Comparison of ENCODE assay signal across 25 cellular contexts in the genomic region with DNA sequence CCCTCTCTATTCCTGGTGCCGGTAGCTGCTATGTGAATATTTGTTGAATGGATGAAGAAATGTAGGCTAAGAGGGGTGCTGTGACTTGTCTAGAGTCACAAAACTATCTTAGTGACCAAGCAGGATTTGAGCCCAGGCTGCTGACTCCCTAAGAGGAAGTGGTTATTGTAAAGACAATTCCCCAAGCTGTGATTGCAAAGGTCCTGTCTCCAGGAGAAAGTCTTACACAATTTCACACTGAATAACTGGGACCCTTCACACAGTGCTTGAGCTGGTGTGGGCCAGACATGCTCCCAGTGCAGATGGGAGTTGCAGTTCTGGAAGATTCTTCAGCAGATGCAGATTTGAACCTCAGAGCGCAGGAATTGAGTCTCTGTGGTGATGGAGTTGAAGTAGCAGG. TPM values are rescaled to one million over a fixed set of nuclear protein-coding genes. Genes with fewer than 3 reads are reported as not detected.
"Had no signal": no experiment of that assay in that cellular context is flagged by ENCODE, and none has a peak within 500 bp of the region (broad histone marks: within the 10 kb centered on the region; RNA-seq: fewer than 3 reads in every experiment).

No MANE protein-coding gene starts in this region.

- H3K4me3 ChIP-seq: body of pancreas, gastrocnemius medialis, left ventricle myocardium inferior, spleen, testis had no signal

- H3K27me3 ChIP-seq: body of pancreas, gastrocnemius medialis, testis had no signal

- H3K9me3 ChIP-seq: body of pancreas, gastrocnemius medialis, testis had no signal

- H3K27ac Mint-ChIP-seq: activated CD4-positive, alpha-beta memory T cell treated with anti-CD3 and anti-CD28 coated beads, Interleukin-2, amount 10 ng/mL, durations not matched to agents 7 days and 5 days; dendritic cell treated with granulocyte-macrophage colony-stimulating factor and Interleukin-4, amounts not matched to agents 40 ng/mL and 50 ng/mL, for 4 days; naive thymus-derived CD8-positive, alpha-beta T cell; progenitor cell of endocrine pancreas; T-helper 17 cell; type B pancreatic cell had no signal

- ATAC-seq: body of pancreas; gastrocnemius medialis; naive thymus-derived CD8-positive, alpha-beta T cell; T-helper 17 cell had no signal

- H3K27ac ChIP-seq: body of pancreas, gastrocnemius medialis, left ventricle myocardium inferior, spleen, testis had no signal

- H3K4me1 Mint-ChIP-seq: activated CD4-positive, alpha-beta memory T cell treated with anti-CD3 and anti-CD28 coated beads, Interleukin-2, amount 10 ng/mL, durations not matched to agents 7 days and 5 days; T-helper 17 cell had no signal

- H3K4me1 ChIP-seq: testis had no signal

- DNase-seq: activated CD4-positive, alpha-beta memory T cell treated with anti-CD3 and anti-CD28 coated beads, Interleukin-2, amount 10 ng/mL, durations not matched to agents 7 days and 5 days; activated CD4-positive, alpha-beta T cell treated with anti-CD3 and anti-CD28 coated beads for 4 hours; activated CD4-positive, CD25-positive, alpha-beta regulatory T cell; activated effector memory CD4-positive, alpha-beta T cell treated with anti-CD3 and anti-CD28 coated beads, Interleukin-2, amount 50 U/mL, for 16 hours; activated naive CD4-positive, alpha-beta T cell treated with anti-CD3 and anti-CD28 coated beads, Interleukin-2, amount 50 U/mL, for 16 hours; anterior cingulate cortex; body of pancreas; caudate nucleus; effector CD4-positive, alpha-beta T cell; erythroblast; gastrocnemius medialis; hippocampal formation; kidney glomerular epithelial cell; left ventricle myocardium inferior; naive thymus-derived CD8-positive, alpha-beta T cell; retina; spleen; stimulated activated CD4-positive, alpha-beta T cell treated with anti-CD3 and anti-CD28 coated beads, Interleukin-4, amount 100 ng/mL, for 1 hour; stimulated activated naive CD4-positive, alpha-beta T cell; T-helper 17 cell; testis had no signal

- H3K36me3 ChIP-seq: gastrocnemius medialis, left ventricle myocardium inferior, spleen had no signal

- H3K4me3 Mint-ChIP-seq: activated CD4-positive, alpha-beta memory T cell treated with anti-CD3 and anti-CD28 coated beads, Interleukin-2, amount 10 ng/mL, durations not matched to agents 7 days and 5 days; dendritic cell treated with granulocyte-macrophage colony-stimulating factor and Interleukin-4, amounts not matched to agents 40 ng/mL and 50 ng/mL, for 4 days; naive thymus-derived CD8-positive, alpha-beta T cell; T-helper 17 cell; type B pancreatic cell had no signal

- H3K36me3 Mint-ChIP-seq: type B pancreatic cell had no signal

RNA-seq across cellular contexts. Expression of gene IYD, which starts 38.1 kb away (rescaled TPM):
- total RNA-seq: activated CD4-positive, alpha-beta memory T cell treated with anti-CD3 and anti-CD28 coated beads, Interleukin-2, amount 10 ng/mL, durations not matched to agents 7 days and 5 days; left ventricle myocardium inferior; naive thymus-derived CD8-positive, alpha-beta T cell; osteoblast; spleen; T-helper 17 cell had no signal
- polyA plus RNA-seq: naive thymus-derived CD8-positive, alpha-beta T cell; spleen had no signal
